17 cellular contexts compared by ENCODE assay signal in genomic region chr2:37566517-37566961, GRCh38.
A peak's percentile ranks its signal among the peaks of the same experiment; 100 is the strongest.
DNase-seq lines count a peak whose midpoint lies in the region; FAIRE-seq and TF ChIP-seq lines count a peak whose summit lies in the region.
"Had no signal": no experiment of that assay in that cellular context is flagged by ENCODE, and none has a peak within 500 bp of the region (broad histone marks: within the 10 kb centered on the region; RNA-seq: fewer than 3 reads in every experiment).

No MANE protein-coding gene starts in this region.

- POLR2A ChIA-PET in endothelial cell of umbilical vein (lab: Charles Lee), result no interaction called here

- H3K9me3 ChIP-seq in SK-N-MC (ENCODE audit: low read depth, low read length) (no peaks in the 10 kb centered on the region), endothelial cell of umbilical vein (replicated peaks; ENCODE audit: control insufficient read depth, insufficient read depth, low read length) (no peaks in the 10 kb centered on the region), osteoblast (ENCODE audit: low read depth, low read length) (no peaks in the 10 kb centered on the region)

- BruUV-seq in endothelial cell of umbilical vein (replicated peaks; lab: Mats Ljungman, UMichigan), result no TSS peak

- H3K9ac ChIP-seq in SK-N-MC (ENCODE audit: insufficient read length), result peak overlapping the region; percentile 33
- H3K9ac ChIP-seq in endothelial cell of umbilical vein (replicated peaks; ENCODE audit: extremely low read depth, insufficient read depth, low read length), result no peak overlapping the region

- dilution Hi-C loops in endothelial cell of umbilical vein (cut with MboI; ENCODE audit: extremely low pct_ligation_motif_present, low sequenced_read_pairs), result no loop called here

- intact Hi-C loops in endothelial cell of umbilical vein (cut with micrococcal nuclease), result no loop called here

- H3K4me1 ChIP-seq in endothelial cell of umbilical vein (ENCODE audit: control insufficient read depth, extremely low read depth, insufficient read depth, low read length) (peaks cover 34% of the 10 kb centered on the region), osteoblast (ENCODE audit: insufficient read depth, low read length) (peaks cover 62% of the 10 kb centered on the region)

- H3K4me2 ChIP-seq in endothelial cell of umbilical vein (ENCODE audit: insufficient read depth, low read length) (peak overlapping the region; percentile 60), osteoblast (ENCODE audit: insufficient read depth, low read length) (peak overlapping the region; percentile 39)

- CTCF ChIA-PET in endothelial cell of umbilical vein (lab: Charles Lee), result interaction anchor here (0.9 to 2.1 kb wide), 3 partner anchors 16 to 266 kb away, joined by 3 to 8 read pairs (median 3); no protein-coding TSS in a partner anchor

- no peaks in the 10 kb centered on the region for H3K9me1 ChIP-seq in endothelial cell of umbilical vein (replicated peaks; ENCODE audit: control insufficient read depth, extremely low read depth, insufficient read depth, low read length)

- H3K27ac ChIP-seq in SK-N-MC (peak overlapping the region; percentile 96), endothelial cell of umbilical vein (ENCODE audit: insufficient read depth, low read depth, low read length) (peak overlapping the region; percentile 49), osteoblast (ENCODE audit: low read depth, low read length) (peak overlapping the region; percentile 76)
- H3K27ac ChIP-seq: HL-60 had no signal

- TF ChIP-seq POLR2A in endothelial cell of umbilical vein (IDR thresholded peaks at IDR 0.05; ENCODE audit: low read depth, low read length), result no peak

- no peaks in the 10 kb centered on the region for H3K79me2 ChIP-seq in endothelial cell of umbilical vein (ENCODE audit: control insufficient read depth, insufficient read depth, low read length)
- H3K79me2 ChIP-seq in osteoblast (ENCODE audit: insufficient read depth, low read length), result no peaks in the 10 kb centered on the region

- FAIRE-seq in endothelial cell of umbilical vein (lab: Jason Lieb, UNC), result no peak

- H3K27me3 ChIP-seq in endothelial cell of umbilical vein (ENCODE audit: control insufficient read depth in 2 of 2, insufficient read depth in 2 of 2, low read length in 2 of 2) (no peaks in the 10 kb centered on the region), osteoblast (ENCODE audit: insufficient read depth, low read length) (no peaks in the 10 kb centered on the region)

- no peaks in the 10 kb centered on the region for H4K20me1 ChIP-seq in endothelial cell of umbilical vein (replicated peaks; ENCODE audit: control insufficient read depth, extremely low read depth, insufficient read depth, low read length)
- H4K20me1 ChIP-seq in osteoblast (ENCODE audit: insufficient read depth, low read length), result no peaks in the 10 kb centered on the region

- no peak for TF ChIP-seq CTCF in endothelial cell of umbilical vein (IDR thresholded peaks at IDR 0.05; ENCODE audit: extremely low read depth in 1 of 2, insufficient read depth in 1 of 2, low read depth in 1 of 2, low read length in 2 of 2)
- TF ChIP-seq CTCF in osteoblast (IDR thresholded peaks at IDR 0.05; ENCODE audit: extremely low read depth, low read depth, low read length), result no peak

- DNase-seq in EH (ENCODE audit: low read depth), result peak; percentile 90
- peak; percentile 94 for DNase-seq in SK-N-MC (ENCODE audit: low read depth, low spot score)
- DNase-seq in endothelial cell of umbilical vein (ENCODE audit: low read depth, low spot score), result peak; percentile 50
- no peak for DNase-seq in osteoblast (ENCODE audit: insufficient read length, low spot score, missing footprints)
- no peak for DNase-seq in SKM-1 treated with dmso at 0.1 percent for 144 hours (lab: John Stamatoyannopoulos, UW; ENCODE audit: unreplicated experiment)
- DNase-seq in stimulated activated CD4-positive, alpha-beta T cell treated with anti-CD3 and anti-CD28 coated beads, Interleukin-1b, Interleukin-23, amount 100 ng/mL, for 48 hours, result no peak
- no peak for DNase-seq in stimulated activated naive CD4-positive, alpha-beta T cell treated with Interleukin-2 at 50 U/mL for 16 hours (lab: John Stamatoyannopoulos, UW)
- no peak for DNase-seq in activated CD8-positive, alpha-beta memory T cell treated with anti-CD3 and anti-CD28 coated beads, Interleukin-2, amount 50 U/mL, for 48 hours
- DNase-seq: activated naive CD4-positive, alpha-beta T cell treated with anti-CD3 and anti-CD28 coated beads, Interleukin-2, amount 10 ng/mL, durations not matched to agents 7 days and 5 days; CD4-positive, CD25-positive, alpha-beta regulatory T cell; effector memory CD4-positive, alpha-beta T cell; hypothalamus; NCI-H2227 treated with DMSO at 0.1 percent for 48 hours; PC-3; stimulated activated CD4-positive, alpha-beta T cell treated with anti-CD3 and anti-CD28 coated beads, Interleukin-4, amount 100 ng/mL, for 24 hours; stimulated activated naive CD8-positive, alpha-beta T cell treated with anti-CD3 and anti-CD28 coated beads, Interleukin-15, Interleukin-2, amounts not matched to agents 100 U/mL and 50 U/mL, for 24 hours had no signal

- H3K36me3 ChIP-seq in SK-N-MC (ENCODE audit: insufficient read depth, low read length) (no peaks in the 10 kb centered on the region), endothelial cell of umbilical vein (ENCODE audit: control insufficient read depth in 2 of 2, extremely low read depth in 1 of 2, insufficient read depth in 2 of 2, low read length in 2 of 2) (no peaks in the 10 kb centered on the region), osteoblast (ENCODE audit: insufficient read depth, low read length) (no peaks in the 10 kb centered on the region)

- H3K4me3 ChIP-seq in SK-N-MC, result peak overlapping the region; percentile 74
- no peak overlapping the region for H3K4me3 ChIP-seq in endothelial cell of umbilical vein (replicated peaks in 1 of 3; ENCODE audit: insufficient read depth in 1 of 3, low read depth in 1 of 3, low read length in 3 of 3)
- H3K4me3 ChIP-seq in osteoblast (ENCODE audit: insufficient read depth, low read length), result no peak overlapping the region

- H2AFZ ChIP-seq in endothelial cell of umbilical vein (ENCODE audit: low read depth, low read length) (peak overlapping the region; percentile 91), osteoblast (ENCODE audit: low read length) (peak overlapping the region; percentile 81)

TF ChIP-seq in endothelial cell of umbilical vein, 7 proteins besides CTCF, POLR2A, EP300 and RAD21:
- TF ChIP-seq FOS (IDR thresholded peaks at IDR 0.05; ENCODE audit: borderline replicate concordance, insufficient read depth, low read length) (peak; percentile 70), GATA2 (IDR thresholded peaks at IDR 0.05; ENCODE audit: insufficient read depth, insufficient read length, low read depth, low read length) (peak; percentile 28), MYC (IDR thresholded peaks at IDR 0.05; ENCODE audit: low read depth, low read length) (no peak)
TF ChIP-seq in endothelial cell of umbilical vein: peak in this region for 2.

Comparison
In these comparisons a context has a peak if more than half of its experiments do, and no peak if none do; other contexts are left out.
1. DNase-seq: peak in EH (single experiment), SK-N-MC (single experiment) and endothelial cell of umbilical vein (single experiment); none in osteoblast (single experiment), SKM-1 treated with dmso at 0.1 percent for 144 hours (single experiment), stimulated activated CD4-positive, alpha-beta T cell treated with anti-CD3 and anti-CD28 coated beads, Interleukin-1b, Interleukin-23, amount 100 ng/mL, for 48 hours (single experiment), stimulated activated naive CD4-positive, alpha-beta T cell treated with Interleukin-2 at 50 U/mL for 16 hours (single experiment) and activated CD8-positive, alpha-beta memory T cell treated with anti-CD3 and anti-CD28 coated beads, Interleukin-2, amount 50 U/mL, for 48 hours (single experiment).
2. Peak in every context shown above with its lines, with median percentiles within 50 percentile points of each other: H3K27ac ChIP-seq.